Comparison of ENCODE assay signal across 1 cellular context in genomic region chr21:46142581-46143473, GRCh38.
TF ChIP-seq lines count a peak whose summit lies in the region.

No MANE protein-coding gene starts in this region.

TF ChIP-seq in HepG2, 621 proteins besides CTCF, POLR2A, EP300 and RAD21 (continued from another document):
- TF ChIP-seq, protein P1, sequence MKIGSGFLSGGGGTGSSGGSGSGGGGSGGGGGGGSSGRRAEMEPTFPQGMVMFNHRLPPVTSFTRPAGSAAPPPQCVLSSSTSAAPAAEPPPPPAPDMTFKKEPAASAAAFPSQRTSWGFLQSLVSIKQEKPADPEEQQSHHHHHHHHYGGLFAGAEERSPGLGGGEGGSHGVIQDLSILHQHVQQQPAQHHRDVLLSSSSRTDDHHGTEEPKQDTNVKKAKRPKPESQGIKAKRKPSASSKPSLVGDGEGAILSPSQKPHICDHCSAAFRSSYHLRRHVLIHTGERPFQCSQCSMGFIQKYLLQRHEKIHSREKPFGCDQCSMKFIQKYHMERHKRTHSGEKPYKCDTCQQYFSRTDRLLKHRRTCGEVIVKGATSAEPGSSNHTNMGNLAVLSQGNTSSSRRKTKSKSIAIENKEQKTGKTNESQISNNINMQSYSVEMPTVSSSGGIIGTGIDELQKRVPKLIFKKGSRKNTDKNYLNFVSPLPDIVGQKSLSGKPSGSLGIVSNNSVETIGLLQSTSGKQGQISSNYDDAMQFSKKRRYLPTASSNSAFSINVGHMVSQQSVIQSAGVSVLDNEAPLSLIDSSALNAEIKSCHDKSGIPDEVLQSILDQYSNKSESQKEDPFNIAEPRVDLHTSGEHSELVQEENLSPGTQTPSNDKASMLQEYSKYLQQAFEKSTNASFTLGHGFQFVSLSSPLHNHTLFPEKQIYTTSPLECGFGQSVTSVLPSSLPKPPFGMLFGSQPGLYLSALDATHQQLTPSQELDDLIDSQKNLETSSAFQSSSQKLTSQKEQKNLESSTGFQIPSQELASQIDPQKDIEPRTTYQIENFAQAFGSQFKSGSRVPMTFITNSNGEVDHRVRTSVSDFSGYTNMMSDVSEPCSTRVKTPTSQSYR (CRISPR knock-in tag; IDR thresholded peaks at IDR 0.05; ENCODE audit: borderline replicate concordance) = no peak
- no peak for TF ChIP-seq MYNN (CRISPR knock-in tag; IDR thresholded peaks at IDR 0.05; ENCODE audit: low read depth)
- TF ChIP-seq ZNF879 (CRISPR knock-in tag; IDR thresholded peaks at IDR 0.05) = no peak
- TF ChIP-seq, protein P2, sequence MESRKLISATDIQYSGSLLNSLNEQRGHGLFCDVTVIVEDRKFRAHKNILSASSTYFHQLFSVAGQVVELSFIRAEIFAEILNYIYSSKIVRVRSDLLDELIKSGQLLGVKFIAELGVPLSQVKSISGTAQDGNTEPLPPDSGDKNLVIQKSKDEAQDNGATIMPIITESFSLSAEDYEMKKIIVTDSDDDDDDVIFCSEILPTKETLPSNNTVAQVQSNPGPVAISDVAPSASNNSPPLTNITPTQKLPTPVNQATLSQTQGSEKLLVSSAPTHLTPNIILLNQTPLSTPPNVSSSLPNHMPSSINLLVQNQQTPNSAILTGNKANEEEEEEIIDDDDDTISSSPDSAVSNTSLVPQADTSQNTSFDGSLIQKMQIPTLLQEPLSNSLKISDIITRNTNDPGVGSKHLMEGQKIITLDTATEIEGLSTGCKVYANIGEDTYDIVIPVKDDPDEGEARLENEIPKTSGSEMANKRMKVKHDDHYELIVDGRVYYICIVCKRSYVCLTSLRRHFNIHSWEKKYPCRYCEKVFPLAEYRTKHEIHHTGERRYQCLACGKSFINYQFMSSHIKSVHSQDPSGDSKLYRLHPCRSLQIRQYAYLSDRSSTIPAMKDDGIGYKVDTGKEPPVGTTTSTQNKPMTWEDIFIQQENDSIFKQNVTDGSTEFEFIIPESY (CRISPR knock-in tag; IDR thresholded peaks at IDR 0.05) = peak; percentile 86
- TF ChIP-seq ZNF557 (CRISPR knock-in tag; IDR thresholded peaks at IDR 0.05) = no peak
- TF ChIP-seq ESRRA (CRISPR knock-in tag; IDR thresholded peaks at IDR 0.05; ENCODE audit: low read depth) = no peak
- TF ChIP-seq PCBP1 (IDR thresholded peaks at IDR 0.05; ENCODE audit: borderline replicate concordance, low read depth, low read length) = 0 out of 2 replicates have a peak, but pooled peaks have one; percentile 33
- TF ChIP-seq SMAD9 (CRISPR knock-in tag; IDR thresholded peaks at IDR 0.05) = no peak
- TF ChIP-seq ZFP37 (CRISPR knock-in tag; IDR thresholded peaks at IDR 0.05; ENCODE audit: borderline replicate concordance) = no peak
- no peak for TF ChIP-seq KAT8 (CRISPR knock-in tag; IDR thresholded peaks at IDR 0.05)
- no peak for TF ChIP-seq DPF2 (CRISPR knock-in tag; IDR thresholded peaks at IDR 0.05; ENCODE audit: borderline replicate concordance, low read depth)
- TF ChIP-seq SRSF9 (IDR thresholded peaks at IDR 0.05; ENCODE audit: borderline replicate concordance, insufficient read depth, low read depth, low read length, poor library complexity, severe bottlenecking) = no peak
- peak; percentile 2 for TF ChIP-seq AGO2 (optimal IDR thresholded peaks at IDR 0.05; ENCODE audit: low read depth, low read length)
- no peak for TF ChIP-seq ZSCAN12 (CRISPR knock-in tag; IDR thresholded peaks at IDR 0.05)
- no peak for TF ChIP-seq ZNF207 (IDR thresholded peaks at IDR 0.05; ENCODE audit: borderline replicate concordance)
- TF ChIP-seq E2F1 (CRISPR knock-in tag; IDR thresholded peaks at IDR 0.05) = no peak
- no peak for TF ChIP-seq TBL1XR1 (IDR thresholded peaks at IDR 0.05; ENCODE audit: borderline replicate concordance, low read length, partially characterized antibody)
- no peak for TF ChIP-seq PHF5A (CRISPR knock-in tag; IDR thresholded peaks at IDR 0.05; ENCODE audit: low read depth, unreplicated experiment)
- TF ChIP-seq POLR2G (IDR thresholded peaks at IDR 0.05; ENCODE audit: low read depth, low read length) = 0 out of 2 replicates have a peak, but pooled peaks have one; percentile 31
- peak; percentile 71 for TF ChIP-seq ZMYM4 (CRISPR knock-in tag; IDR thresholded peaks at IDR 0.05)
- peak; percentile 43; the same call in 1 of the 2 replicates for TF ChIP-seq SRF (IDR thresholded peaks at IDR 0.05; ENCODE audit: low read depth, low read length)
- TF ChIP-seq SAP130 (CRISPR knock-in tag; IDR thresholded peaks at IDR 0.05; ENCODE audit: low read depth) = no peak
- no peak for TF ChIP-seq KLF15 (CRISPR knock-in tag; IDR thresholded peaks at IDR 0.05; ENCODE audit: borderline replicate concordance)
- peak; percentile 48 for TF ChIP-seq HNRNPK (IDR thresholded peaks at IDR 0.05; ENCODE audit: low read depth, low read length, poor library complexity, severe bottlenecking)
- TF ChIP-seq ZIK1 (CRISPR knock-in tag; IDR thresholded peaks at IDR 0.05; ENCODE audit: borderline replicate concordance, low read depth) = no peak
- no peak for TF ChIP-seq ZBTB38 (CRISPR knock-in tag; IDR thresholded peaks at IDR 0.05)
- TF ChIP-seq SP1 (IDR thresholded peaks at IDR 0.05) = no peak
- no peak for TF ChIP-seq SP1 (CRISPR knock-in tag; IDR thresholded peaks at IDR 0.05)
- no peak for TF ChIP-seq ZNF614 (CRISPR knock-in tag; IDR thresholded peaks at IDR 0.05; ENCODE audit: borderline replicate concordance)
- no peak for TF ChIP-seq NR2C2 (CRISPR knock-in tag; IDR thresholded peaks at IDR 0.05; ENCODE audit: borderline replicate concordance)
- no peak for TF ChIP-seq ZBTB21 (CRISPR knock-in tag; IDR thresholded peaks at IDR 0.05)
- no peak for TF ChIP-seq KDM1A (CRISPR knock-in tag; IDR thresholded peaks at IDR 0.05)
- TF ChIP-seq, protein P3, sequence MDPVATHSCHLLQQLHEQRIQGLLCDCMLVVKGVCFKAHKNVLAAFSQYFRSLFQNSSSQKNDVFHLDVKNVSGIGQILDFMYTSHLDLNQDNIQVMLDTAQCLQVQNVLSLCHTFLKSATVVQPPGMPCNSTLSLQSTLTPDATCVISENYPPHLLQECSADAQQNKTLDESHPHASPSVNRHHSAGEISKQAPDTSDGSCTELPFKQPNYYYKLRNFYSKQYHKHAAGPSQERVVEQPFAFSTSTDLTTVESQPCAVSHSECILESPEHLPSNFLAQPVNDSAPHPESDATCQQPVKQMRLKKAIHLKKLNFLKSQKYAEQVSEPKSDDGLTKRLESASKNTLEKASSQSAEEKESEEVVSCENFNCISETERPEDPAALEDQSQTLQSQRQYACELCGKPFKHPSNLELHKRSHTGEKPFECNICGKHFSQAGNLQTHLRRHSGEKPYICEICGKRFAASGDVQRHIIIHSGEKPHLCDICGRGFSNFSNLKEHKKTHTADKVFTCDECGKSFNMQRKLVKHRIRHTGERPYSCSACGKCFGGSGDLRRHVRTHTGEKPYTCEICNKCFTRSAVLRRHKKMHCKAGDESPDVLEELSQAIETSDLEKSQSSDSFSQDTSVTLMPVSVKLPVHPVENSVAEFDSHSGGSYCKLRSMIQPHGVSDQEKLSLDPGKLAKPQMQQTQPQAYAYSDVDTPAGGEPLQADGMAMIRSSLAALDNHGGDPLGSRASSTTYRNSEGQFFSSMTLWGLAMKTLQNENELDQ (CRISPR knock-in tag; IDR thresholded peaks at IDR 0.05; ENCODE audit: borderline replicate concordance) = no peak
- TF ChIP-seq ZSCAN30 (CRISPR knock-in tag; IDR thresholded peaks at IDR 0.05) = no peak
